8 cellular contexts compared by ENCODE assay signal in genomic region chr11:60831143-60831500, GRCh38. TPM values are rescaled to one million over a fixed set of nuclear protein-coding genes. Genes with fewer than 3 reads are reported as not detected.
A peak's percentile ranks its signal among the peaks of the same experiment; 100 is the strongest.
DNase-seq lines count a peak whose midpoint lies in the region; ATAC-seq and TF ChIP-seq lines count a peak whose summit lies in the region.

No MANE protein-coding gene starts in this region.

- in situ Hi-C loops in KBM-7 (cut with MboI; ENCODE audit: low pct_unique_long_range_greater_than_20kb, low sequenced_read_pairs) = no loop called here

- H3K9me2 ChIP-seq in PC-9 (ENCODE audit: insufficient read depth) (no peaks in the 10 kb centered on the region), neural cell (ENCODE audit: insufficient read depth, low read length) (no peaks in the 10 kb centered on the region)

- peaks cover 10% of the 10 kb centered on the region; the same call in 1 of the 2 replicates for H3F3A ChIP-seq in PC-9 (ENCODE audit: insufficient read depth, low read depth)
- no peaks in the 10 kb centered on the region for H3F3A ChIP-seq in neural cell (ENCODE audit: insufficient read depth, low read length, poor library complexity, severe bottlenecking)

- H3K79me2 ChIP-seq in PC-9 (ENCODE audit: low read depth) (no peaks in the 10 kb centered on the region), neural cell (replicated peaks; ENCODE audit: insufficient read depth, low read length) (no peaks in the 10 kb centered on the region)

- H3K4me2 ChIP-seq in PC-9 = peak overlapping the region; percentile 34; the same call in 1 of the 2 replicates
- H3K4me2 ChIP-seq in neural cell (ENCODE audit: low read length) = no peak overlapping the region

- no peaks in the 10 kb centered on the region for H3K9me3 Mint-ChIP-seq in activated T-cell treated with anti-CD3 and anti-CD28 coated beads, Interleukin-2, amount 50 U/mL, for 4 hours

- DNase-seq in C1 segment of cervical spinal cord (lab: John Stamatoyannopoulos, UW) (peak; percentile 7 to 81 (median 64)), KBM-7 (peak; percentile 76), PC-9 (peak; percentile 74 to 88), fibroblast of gingiva (ENCODE audit: low read depth) (peak; percentile 64)
- peak; percentile 77 for DNase-seq in activated T-cell treated with anti-CD3 and anti-CD28 coated beads, Interleukin-2, amount 50 U/mL, for 4 hours
- DNase-seq in stimulated activated naive CD8-positive, alpha-beta T cell treated with anti-CD3 and anti-CD28 coated beads, Interleukin-15, Interleukin-2, amounts not matched to agents 100 U/mL and 50 U/mL, for 24 hours = peak; percentile 83

- H2AFZ ChIP-seq in PC-9 (no peak overlapping the region), neural cell (ENCODE audit: low read depth, low read length) (no peak overlapping the region)

- BruUV-seq in PC-9 (replicated peaks; lab: Mats Ljungman, UMichigan) = no TSS peak

- no peaks in the 10 kb centered on the region for H3K9me3 ChIP-seq in PC-9 (ENCODE audit: insufficient read depth, low read depth)
- no peaks in the 10 kb centered on the region for H3K9me3 ChIP-seq in neural cell (ENCODE audit: low read length)

- peaks cover 17% of the 10 kb centered on the region; the same call in 1 of the 2 replicates for H3K27me3 ChIP-seq in PC-9 (ENCODE audit: insufficient read depth, low read depth)
- no peaks in the 10 kb centered on the region for H3K27me3 ChIP-seq in neural cell (ENCODE audit: insufficient read depth, low read depth, low read length)

- CTCF ChIA-PET in PC-9 (lab: Charles Lee) = interaction anchor here (0.5 to 2.2 kb wide), 6 partner anchors 8 to 356 kb away, joined by 3 to 21 read pairs (median 6); no protein-coding TSS in a partner anchor

- H3K4me3 Mint-ChIP-seq in activated T-cell treated with anti-CD3 and anti-CD28 coated beads, Interleukin-2, amount 50 U/mL, for 4 hours = no peak overlapping the region

- TF ChIP-seq EP300 in neural cell (conservative IDR thresholded peaks at IDR 0.05; ENCODE audit: poor library complexity, severe bottlenecking) = no peak

- H3K4me1 Mint-ChIP-seq in activated T-cell treated with anti-CD3 and anti-CD28 coated beads, Interleukin-2, amount 50 U/mL, for 4 hours (ENCODE audit: low read depth) = no peaks in the 10 kb centered on the region

- intact Hi-C loops in PC-9 (cut with micrococcal nuclease; ENCODE audit: unreplicated experiment) = loop anchor here (1.0 to 5.0 kb wide), 7 partner anchors 54 to 554 kb away; no protein-coding TSS in a partner anchor

- 0 out of 2 replicates have a peak, but pooled peaks cover 3% of the 10 kb centered on the region for H3K4me1 ChIP-seq in PC-9 (replicated peaks; ENCODE audit: insufficient read depth)

- POLR2A ChIA-PET in PC-9 (lab: Charles Lee; ENCODE audit: unreplicated experiment) = interaction anchor here (0.6 kb wide), 2 partner anchors 15 to 531 kb away, joined by 3 to 8 read pairs; partner anchors contain the start of genes CYB561A3 and TMEM138

- H3K4me3 ChIP-seq in PC-9 (no peak overlapping the region), neural cell (ENCODE audit: low read length) (no peak overlapping the region)

- TF ChIP-seq CTCF in PC-9 (conservative IDR thresholded peaks at IDR 0.05) (peak; percentile 99), neural cell (IDR thresholded peaks at IDR 0.05; ENCODE audit: poor library complexity, severe bottlenecking) (peak; percentile 98)

- TF ChIP-seq RAD21 in neural cell (conservative IDR thresholded peaks at IDR 0.05) = peak; percentile 98

- peak overlapping the region; percentile 5 for H3K9ac ChIP-seq in neural cell (ENCODE audit: low read length)

- no peaks in the 10 kb centered on the region for H3K36me3 Mint-ChIP-seq in activated T-cell treated with anti-CD3 and anti-CD28 coated beads, Interleukin-2, amount 50 U/mL, for 4 hours (ENCODE audit: insufficient read depth)

- H3K36me3 ChIP-seq in PC-9 (ENCODE audit: low read depth) = no peaks in the 10 kb centered on the region
- no peaks in the 10 kb centered on the region for H3K36me3 ChIP-seq in neural cell (ENCODE audit: insufficient read depth, low read length)

- no peak overlapping the region for H3K27ac ChIP-seq in PC-9
- no peak overlapping the region for H3K27ac ChIP-seq in neural cell (ENCODE audit: low read length)

- ATAC-seq in GM19395 (IDR thresholded peaks at IDR 0.05; ENCODE audit: unreplicated experiment) = peak; percentile 75
- ATAC-seq in activated T-cell treated with anti-CD3 and anti-CD28 coated beads, Interleukin-2, amount 50 U/mL, for 4 hours = peak; percentile 89 to 92
- peak; percentile 85 for ATAC-seq in stimulated activated naive CD8-positive, alpha-beta T cell treated with anti-CD3 and anti-CD28 coated beads, Interleukin-15, Interleukin-2, amounts not matched to agents 100 U/mL and 50 U/mL, for 24 hours

- peaks cover 3% of the 10 kb centered on the region for H3K27me3 Mint-ChIP-seq in activated T-cell treated with anti-CD3 and anti-CD28 coated beads, Interleukin-2, amount 50 U/mL, for 4 hours (ENCODE audit: low read depth)

- H4K20me1 ChIP-seq in PC-9 (ENCODE audit: insufficient read depth) (0 out of 2 replicates have a peak, but pooled peaks cover 3% of the 10 kb centered on the region), neural cell (ENCODE audit: insufficient read depth) (no peaks in the 10 kb centered on the region)

TF ChIP-seq in neural cell, 6 proteins besides CTCF, POLR2A, EP300 and RAD21:
- TF ChIP-seq POLR2AphosphoS5 (IDR thresholded peaks at IDR 0.05) = no peak
- TF ChIP-seq SMC3 (conservative IDR thresholded peaks at IDR 0.05; ENCODE audit: poor library complexity) = peak; percentile 99
- TF ChIP-seq MXI1 (conservative IDR thresholded peaks at IDR 0.05; ENCODE audit: poor library complexity, severe bottlenecking) = peak; percentile 26
- no peak for TF ChIP-seq TAF1 (IDR thresholded peaks at IDR 0.05; ENCODE audit: low read depth)
- TF ChIP-seq EZH2 (IDR thresholded peaks at IDR 0.05; ENCODE audit: borderline replicate concordance, insufficient read depth, low read length, poor library complexity, severe bottlenecking) = no peak

RNA-seq across cellular contexts. Expression of gene CCDC86, which starts 10.8 kb away (rescaled TPM):
- 34.8 and 35.6 TPM in 2 replicates for total RNA-seq in PC-9 (2021)
- total RNA-seq in activated T-cell treated with anti-CD3 and anti-CD28 coated beads, Interleukin-2, amount 50 U/mL, for 4 hours = 100 to 1,000 TPM; 182 to 218 (median 190) TPM
- 0.16 and 1.3 TPM in 2 replicates for polyA plus RNA-seq in neural cell
- 2.5 and 2.7 TPM in 2 replicates for polyA minus RNA-seq in neural cell

RNA-seq across cellular contexts. Expression of gene PTGDR2, which starts 24.6 kb away (rescaled TPM):
- 0.18 TPM in 1 of 2 replicates, not detected in the other for total RNA-seq in PC-9 (2021)
- total RNA-seq in activated T-cell treated with anti-CD3 and anti-CD28 coated beads, Interleukin-2, amount 50 U/mL, for 4 hours = under 1 TPM; 0.23 to 0.45 (median 0.35) TPM
- polyA plus RNA-seq in neural cell = 0.16 and 0.51 TPM in 2 replicates
- 0.23 TPM in 1 of 2 replicates, not detected in the other for polyA minus RNA-seq in neural cell

RNA-seq across cellular contexts. Expression of gene ZP1, which starts 36.2 kb away (rescaled TPM):
- not detected in 2 replicates for total RNA-seq in PC-9 (2021)
- not detected for total RNA-seq in activated T-cell treated with anti-CD3 and anti-CD28 coated beads, Interleukin-2, amount 50 U/mL, for 4 hours
- 0.62 and 1.5 TPM in 2 replicates for polyA plus RNA-seq in neural cell
- polyA minus RNA-seq in neural cell = not detected in 2 replicates

RNA-seq across cellular contexts. Expression of gene MS4A10, which starts 46.0 kb away (rescaled TPM):
- total RNA-seq in PC-9 (2021) = not detected in 2 replicates
- total RNA-seq in activated T-cell treated with anti-CD3 and anti-CD28 coated beads, Interleukin-2, amount 50 U/mL, for 4 hours = not detected
- polyA plus RNA-seq in neural cell = not detected in 2 replicates
- polyA minus RNA-seq in neural cell = 0.24 TPM in 1 of 2 replicates, not detected in the other
